ENCODE assay signal across 14 cellular contexts in the genomic region with DNA sequence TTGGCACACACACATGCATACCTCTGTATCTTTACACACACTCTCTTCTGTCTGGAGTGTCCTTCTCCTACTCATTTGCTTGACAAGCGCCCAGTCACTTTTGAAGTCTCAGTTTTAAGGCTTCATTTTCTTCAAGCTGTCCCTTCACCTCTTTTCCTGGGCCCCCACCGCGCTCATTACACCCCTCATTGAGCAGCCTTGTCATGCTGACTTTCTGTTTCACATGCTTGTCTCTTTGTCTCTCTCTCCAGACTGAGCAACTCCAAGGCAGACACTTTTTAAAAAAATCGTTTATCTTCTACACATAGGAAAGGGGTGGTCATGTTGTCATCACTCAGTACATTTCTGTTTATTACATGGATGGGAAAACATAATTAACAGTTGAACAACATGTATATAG.
DNase-seq lines count a peak whose midpoint lies in the region; ATAC-seq, FAIRE-seq and TF ChIP-seq lines count a peak whose summit lies in the region.
"Had no signal": no experiment of that assay in that cellular context is flagged by ENCODE, and none has a peak within 500 bp of the region (broad histone marks: within the 10 kb centered on the region; RNA-seq: fewer than 3 reads in every experiment).

No MANE protein-coding gene starts in this region.

- no peaks in the 10 kb centered on the region for H3K36me3 ChIP-seq in breast epithelium
- H3K36me3 ChIP-seq: suprapubic skin had no signal

- FAIRE-seq in HTR-8/SVneo (lab: Jason Lieb, UNC): no peak

- no peak for TF ChIP-seq POLR2A in breast epithelium (IDR thresholded peaks at IDR 0.05)

- H3K4me3 ChIP-seq in breast epithelium: no peak overlapping the region
- H3K4me3 ChIP-seq: hepatocyte, suprapubic skin had no signal

- intact Hi-C loops in breast epithelium (cut with DNase I; ENCODE audit: low total_unique reads): no loop called here

- no peaks in the 10 kb centered on the region for H3K4me1 ChIP-seq in breast epithelium
- H3K4me1 ChIP-seq: suprapubic skin had no signal

- ATAC-seq in GM18508 (IDR thresholded peaks at IDR 0.05; ENCODE audit: insufficient read depth, unreplicated experiment) (peak; percentile 74), GM19452 (IDR thresholded peaks at IDR 0.05; ENCODE audit: unreplicated experiment) (peak; percentile 69), HG02678 (IDR thresholded peaks at IDR 0.05; ENCODE audit: unreplicated experiment) (peak; percentile 57), HG03442 (IDR thresholded peaks at IDR 0.05; ENCODE audit: unreplicated experiment) (peak; percentile 81), HG03196 (IDR thresholded peaks at IDR 0.05; ENCODE audit: unreplicated experiment) (no peak), HG02588 (IDR thresholded peaks at IDR 0.05; ENCODE audit: unreplicated experiment) (no peak)

- no peak for TF ChIP-seq CTCF in breast epithelium (IDR thresholded peaks at IDR 0.05)

- no peak overlapping the region for H3K27ac ChIP-seq in breast epithelium
- H3K27ac ChIP-seq: hepatocyte, suprapubic skin had no signal

- H3K27me3 ChIP-seq in breast epithelium: no peaks in the 10 kb centered on the region
- H3K27me3 ChIP-seq: hepatocyte, suprapubic skin had no signal

- DNase-seq in HTR-8/SVneo (ENCODE audit: insufficient read length, low spot score) (no peak), breast epithelium (ENCODE audit: low spot score in 2 of 2) (no peak)
- DNase-seq: GDM1; IMR-90; NCI-H1105; stimulated activated CD4-positive, alpha-beta T cell treated with anti-CD3 and anti-CD28 coated beads, Interleukin-15, amount 100 ng/mL, for 24 hours had no signal

- H3K9me3 ChIP-seq in breast epithelium: no peaks in the 10 kb centered on the region
- H3K9me3 ChIP-seq: suprapubic skin had no signal

Comparison
In these comparisons a context has a peak if more than half of its experiments do, and no peak if none do; other contexts are left out.
1. ATAC-seq: peak in GM18508 (single experiment), GM19452 (single experiment), HG02678 (single experiment) and HG03442 (single experiment); none in HG03196 (single experiment) and HG02588 (single experiment).